Comparison of ENCODE assay signal across 13 cellular contexts in the genomic region with DNA sequence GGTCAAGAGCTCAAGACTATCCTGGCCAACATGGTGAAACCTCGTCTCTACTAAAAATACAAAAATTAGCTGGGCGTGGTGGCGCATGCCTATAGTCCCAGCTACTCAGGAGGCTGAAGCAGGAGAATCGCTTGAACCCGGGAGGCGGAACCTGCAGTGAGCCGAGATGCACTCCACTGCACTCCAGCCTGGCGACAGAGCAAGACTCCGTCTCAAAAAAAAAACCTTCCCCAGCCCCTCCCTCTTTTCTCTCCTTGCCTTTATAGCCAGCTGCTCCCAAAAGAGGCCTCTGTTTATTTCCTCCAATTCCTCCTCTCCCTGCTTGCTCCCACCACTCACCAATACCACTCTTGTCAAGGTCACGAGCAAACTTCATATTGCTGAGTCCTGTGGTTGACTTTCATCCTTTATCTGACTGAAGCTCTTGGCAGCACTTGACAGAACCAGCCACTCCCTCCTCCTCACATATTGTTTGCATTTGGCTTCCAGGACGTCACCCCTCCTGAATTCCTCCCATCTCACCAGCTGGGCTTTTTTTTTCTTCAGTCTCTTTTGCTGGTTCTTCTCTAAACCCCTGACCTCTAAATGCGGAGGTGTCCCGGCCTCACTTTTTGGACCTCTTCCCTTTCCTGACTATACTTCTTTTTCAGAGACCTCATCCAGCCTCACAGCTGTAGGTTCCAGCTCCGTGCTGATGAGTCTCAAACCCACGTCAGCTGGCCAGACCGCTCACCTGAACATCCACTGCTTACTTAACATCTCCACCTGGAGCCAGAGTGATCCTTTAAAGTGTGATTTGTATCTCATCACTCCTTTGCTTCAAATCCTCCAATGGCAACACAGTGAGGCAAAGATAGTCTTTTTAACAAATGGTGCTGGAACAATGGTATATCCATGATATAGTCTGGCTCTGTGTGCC.
DNase-seq lines count a peak whose midpoint lies in the region; ATAC-seq and FAIRE-seq lines count a peak whose summit lies in the region.
"Had no signal": no experiment of that assay in that cellular context is flagged by ENCODE, and none has a peak within 500 bp of the region (broad histone marks: within the 10 kb centered on the region; RNA-seq: fewer than 3 reads in every experiment).

No MANE protein-coding gene starts in this region.

- H3K27ac Mint-ChIP-seq in activated CD4-positive, alpha-beta T cell treated with anti-CD3 and anti-CD28 coated beads for 36 hours = peak overlapping the region; percentile 24
- peak overlapping the region; percentile 85 for H3K27ac Mint-ChIP-seq in stimulated activated effector memory CD8-positive, alpha-beta T cell treated with anti-CD3 and anti-CD28 coated beads, Interleukin-12 subunit alpha, Interleukin-12 subunit beta, amount 100 ng/mL, for 72 hours
- H3K27ac Mint-ChIP-seq: dendritic cell treated with granulocyte-macrophage colony-stimulating factor and Interleukin-4, amounts not matched to agents 40 ng/mL and 50 ng/mL, for 4 days had no signal

- POLR2A ChIA-PET in activated CD4-positive, alpha-beta T cell treated with anti-CD3 and anti-CD28 coated beads for 36 hours (lab: Charles Lee) = no interaction called here

- H3K9me3 Mint-ChIP-seq in activated CD4-positive, alpha-beta T cell treated with anti-CD3 and anti-CD28 coated beads for 36 hours (ENCODE audit: low read depth) = no peaks in the 10 kb centered on the region
- no peaks in the 10 kb centered on the region for H3K9me3 Mint-ChIP-seq in stimulated activated effector memory CD8-positive, alpha-beta T cell treated with anti-CD3 and anti-CD28 coated beads, Interleukin-12 subunit alpha, Interleukin-12 subunit beta, amount 100 ng/mL, for 72 hours
- H3K9me3 Mint-ChIP-seq: activated T-cell treated with anti-CD3 and anti-CD28 coated beads, Interleukin-2, amount 50 U/mL, for 4 hours; dendritic cell treated with granulocyte-macrophage colony-stimulating factor and Interleukin-4, amounts not matched to agents 40 ng/mL and 50 ng/mL, for 4 days had no signal

- no peaks in the 10 kb centered on the region for H3K27me3 Mint-ChIP-seq in activated CD4-positive, alpha-beta T cell treated with anti-CD3 and anti-CD28 coated beads for 36 hours

- intact Hi-C loops in activated CD4-positive, alpha-beta T cell treated with anti-CD3 and anti-CD28 coated beads for 36 hours (cut with DNase I, micrococcal nuclease) = loop anchor here in 1 of 2 experiments (5.0 kb wide), 1 partner anchor 34 kb away; no protein-coding TSS in a partner anchor

- H3K36me3 Mint-ChIP-seq in activated CD4-positive, alpha-beta T cell treated with anti-CD3 and anti-CD28 coated beads for 36 hours (ENCODE audit: low read depth) = peaks cover 2% of the 10 kb centered on the region
- no peaks in the 10 kb centered on the region for H3K36me3 Mint-ChIP-seq in stimulated activated effector memory CD8-positive, alpha-beta T cell treated with anti-CD3 and anti-CD28 coated beads, Interleukin-12 subunit alpha, Interleukin-12 subunit beta, amount 100 ng/mL, for 72 hours

- CTCF ChIA-PET in activated CD4-positive, alpha-beta T cell treated with anti-CD3 and anti-CD28 coated beads for 36 hours (lab: Charles Lee) = interaction anchor here (1.0 to 2.0 kb wide), 5 partner anchors 10 to 279 kb away, joined by 4 to 6 read pairs (median 5); no protein-coding TSS in a partner anchor

- DNase-seq in activated CD4-positive, alpha-beta T cell treated with anti-CD3 and anti-CD28 coated beads for 36 hours = no peak
- DNase-seq in activated CD4-positive, alpha-beta T cell treated with anti-CD3 and anti-CD28 coated beads, Interleukin-2, amount 50 U/mL, for 1 hour = no peak
- DNase-seq in OCI-M2 (lab: John Stamatoyannopoulos, UW; ENCODE audit: unreplicated experiment) (peak; percentile 37), fibroblast of gingiva (ENCODE audit: low read depth) (peak; percentile 60), urothelium cell line (ENCODE audit: low spot score) (no peak)
- DNase-seq in stimulated activated effector memory CD8-positive, alpha-beta T cell treated with anti-CD3 and anti-CD28 coated beads, Interleukin-12 subunit alpha, Interleukin-12 subunit beta, amount 100 ng/mL, for 72 hours (ENCODE audit: low spot score in 2 of 2) = no peak
- DNase-seq: activated T-cell treated with anti-CD3 and anti-CD28 coated beads, Interleukin-2, amount 50 U/mL, for 4 hours; KBM-7; T-helper 9 cell; uterus had no signal

- peak; percentile 44 for ATAC-seq in activated CD4-positive, alpha-beta T cell treated with anti-CD3 and anti-CD28 coated beads for 36 hours
- no peak for ATAC-seq in stimulated activated effector memory CD8-positive, alpha-beta T cell treated with anti-CD3 and anti-CD28 coated beads, Interleukin-12 subunit alpha, Interleukin-12 subunit beta, amount 100 ng/mL, for 72 hours
- ATAC-seq in GM21723 (IDR thresholded peaks at IDR 0.05; ENCODE audit: unreplicated experiment) (no peak), HG03571 (IDR thresholded peaks at IDR 0.05; ENCODE audit: unreplicated experiment) (no peak)

- no peak for FAIRE-seq in urothelium cell line (lab: Jason Lieb, UNC)

- H3K4me1 Mint-ChIP-seq in activated CD4-positive, alpha-beta T cell treated with anti-CD3 and anti-CD28 coated beads for 36 hours = peaks cover 23% of the 10 kb centered on the region
- peaks cover 14% of the 10 kb centered on the region for H3K4me1 Mint-ChIP-seq in stimulated activated effector memory CD8-positive, alpha-beta T cell treated with anti-CD3 and anti-CD28 coated beads, Interleukin-12 subunit alpha, Interleukin-12 subunit beta, amount 100 ng/mL, for 72 hours

- H3K4me3 Mint-ChIP-seq in activated CD4-positive, alpha-beta T cell treated with anti-CD3 and anti-CD28 coated beads for 36 hours = peak overlapping the region; percentile 0
- H3K4me3 Mint-ChIP-seq in stimulated activated effector memory CD8-positive, alpha-beta T cell treated with anti-CD3 and anti-CD28 coated beads, Interleukin-12 subunit alpha, Interleukin-12 subunit beta, amount 100 ng/mL, for 72 hours = no peak overlapping the region
- H3K4me3 Mint-ChIP-seq: activated T-cell treated with anti-CD3 and anti-CD28 coated beads, Interleukin-2, amount 50 U/mL, for 4 hours; dendritic cell treated with granulocyte-macrophage colony-stimulating factor and Interleukin-4, amounts not matched to agents 40 ng/mL and 50 ng/mL, for 4 days had no signal

Comparison
In these comparisons a context has a peak if more than half of its experiments do, and no peak if none do; other contexts are left out.
1. DNase-seq: peak in OCI-M2 (single experiment) and fibroblast of gingiva (single experiment); none in activated CD4-positive, alpha-beta T cell treated with anti-CD3 and anti-CD28 coated beads for 36 hours (single experiment), activated CD4-positive, alpha-beta T cell treated with anti-CD3 and anti-CD28 coated beads, Interleukin-2, amount 50 U/mL, for 1 hour (single experiment), stimulated activated effector memory CD8-positive, alpha-beta T cell treated with anti-CD3 and anti-CD28 coated beads, Interleukin-12 subunit alpha, Interleukin-12 subunit beta, amount 100 ng/mL, for 72 hours (0 of 2) and urothelium cell line (single experiment).